In the genomic region with DNA sequence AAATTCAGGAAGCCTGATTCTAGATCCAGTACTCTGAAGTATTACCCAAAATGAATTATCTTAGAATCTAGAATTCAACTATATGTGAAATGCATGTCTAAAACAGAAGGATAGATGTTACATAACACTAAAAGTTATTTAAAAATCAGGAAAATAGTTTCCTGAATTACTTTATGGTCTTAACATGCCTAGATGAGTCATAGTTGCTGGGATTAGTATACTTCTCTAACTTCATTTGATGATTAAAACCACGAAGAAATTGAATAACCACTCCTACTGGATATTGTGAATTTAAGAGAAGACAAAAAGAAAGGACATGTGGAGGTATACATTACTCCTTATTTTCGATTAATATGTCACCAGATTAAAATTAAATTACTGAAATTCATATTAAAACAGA, we compare ENCODE assay signal across 16 cellular contexts.
DNase-seq lines count a peak whose midpoint lies in the region; FAIRE-seq and TF ChIP-seq lines count a peak whose summit lies in the region.
"Had no signal": no experiment of that assay in that cellular context is flagged by ENCODE, and none has a peak within 500 bp of the region (broad histone marks: within the 10 kb centered on the region; RNA-seq: fewer than 3 reads in every experiment).

No MANE protein-coding gene starts in this region.

- no peaks in the 10 kb centered on the region for H3K9me3 Mint-ChIP-seq in activated CD4-positive, alpha-beta memory T cell treated with anti-CD3 and anti-CD28 coated beads, Interleukin-2, amount 10 ng/mL, durations not matched to agents 7 days and 5 days

- no peaks in the 10 kb centered on the region for H3K79me2 ChIP-seq in keratinocyte (ENCODE audit: control insufficient read depth, insufficient read depth, low read length)

- no peak for FAIRE-seq in bronchial epithelial cell (lab: Jason Lieb, UNC)
- FAIRE-seq in keratinocyte (lab: Jason Lieb, UNC), result peak; percentile 20
- FAIRE-seq: D721Med had no signal

- H3K27ac ChIP-seq in keratinocyte (ENCODE audit: control insufficient read depth, insufficient read depth, low read length) (no peak overlapping the region), esophagus muscularis mucosa (replicated peaks in 1 of 4) (no peak overlapping the region), ascending aorta (no peak overlapping the region)
- H3K27ac ChIP-seq: right lobe of liver had no signal

- H3K4me3 ChIP-seq in AG10803 (ENCODE audit: low read length) (no peak overlapping the region), bronchial epithelial cell (ENCODE audit: low read depth, low read length) (no peak overlapping the region), keratinocyte (ENCODE audit: control insufficient read depth in 2 of 3, extremely low read depth in 1 of 3, insufficient read depth in 2 of 3, low read depth in 1 of 3, low read length in 3 of 3) (no peak overlapping the region), esophagus muscularis mucosa (no peak overlapping the region), ascending aorta (no peak overlapping the region)
- H3K4me3 ChIP-seq: lung, right lobe of liver had no signal

- H3K9me3 ChIP-seq in keratinocyte (ENCODE audit: control insufficient read depth, low read depth, low read length), result no peaks in the 10 kb centered on the region
- H3K9me3 ChIP-seq in esophagus muscularis mucosa, result no peaks in the 10 kb centered on the region
- no peaks in the 10 kb centered on the region for H3K9me3 ChIP-seq in ascending aorta
- H3K9me3 ChIP-seq: right lobe of liver had no signal

- no peak for TF ChIP-seq EP300 in esophagus muscularis mucosa (IDR thresholded peaks at IDR 0.05)

- no peak overlapping the region for H3K9ac ChIP-seq in keratinocyte (ENCODE audit: control insufficient read depth, extremely low read depth, insufficient read depth, low read length)

- H3K4me3 Mint-ChIP-seq in activated CD4-positive, alpha-beta memory T cell treated with anti-CD3 and anti-CD28 coated beads, Interleukin-2, amount 10 ng/mL, durations not matched to agents 7 days and 5 days, result no peak overlapping the region

- DNase-seq in AG10803 (ENCODE audit: low read depth) (peak; percentile 69), LHCN-M2 (ENCODE audit: low read depth) (peak; percentile 77), bronchial epithelial cell (ENCODE audit: low read depth) (peak; percentile 89), keratinocyte (ENCODE audit: low read depth, low spot score) (peak; percentile 23), esophagus muscularis mucosa (ENCODE audit: extremely low spot score) (no peak), ascending aorta (ENCODE audit: low spot score in 2 of 2) (no peak), iPS-NIHi11 (ENCODE audit: low spot score) (no peak)
- DNase-seq in activated CD4-positive, alpha-beta memory T cell treated with anti-CD3 and anti-CD28 coated beads, Interleukin-2, amount 10 ng/mL, durations not matched to agents 7 days and 5 days, result no peak
- DNase-seq: activated CD4-positive, CD25-positive, alpha-beta regulatory T cell; activated naive CD4-positive, alpha-beta T cell treated with Interleukin-2 at 50 U/mL for 16 hours; cerebellar nuclear complex; right lobe of liver; stimulated activated CD4-positive, alpha-beta T cell treated with anti-CD3 and anti-CD28 coated beads, Interleukin-2, amount 100 ng/mL, for 48 hours; stimulated activated CD8-positive, alpha-beta memory T cell treated with anti-CD3 and anti-CD28 coated beads, Interleukin-4, amount 100 ng/mL, for 48 hours had no signal

- dilution Hi-C loops in keratinocyte (cut with MboI; ENCODE audit: extremely low pct_ligation_motif_present, low sequenced_read_pairs), result no loop called here

- CTCF ChIA-PET in activated CD4-positive, alpha-beta memory T cell treated with anti-CD3 and anti-CD28 coated beads, Interleukin-2, amount 10 ng/mL, durations not matched to agents 7 days and 5 days (lab: Charles Lee), result no interaction called here

- no peak for TF ChIP-seq POLR2A in esophagus muscularis mucosa (IDR thresholded peaks at IDR 0.05; ENCODE audit: low read depth)

- no peak overlapping the region for H2AFZ ChIP-seq in keratinocyte (ENCODE audit: control insufficient read depth, low read length)

- H3K9me1 ChIP-seq in keratinocyte (ENCODE audit: control insufficient read depth, extremely low read depth, insufficient read depth, low read length), result no peaks in the 10 kb centered on the region

- 83% methylated on average over 2 of the region's 2 CpGs for WGBS in esophagus muscularis mucosa

- no peaks in the 10 kb centered on the region for H3K27me3 Mint-ChIP-seq in activated CD4-positive, alpha-beta memory T cell treated with anti-CD3 and anti-CD28 coated beads, Interleukin-2, amount 10 ng/mL, durations not matched to agents 7 days and 5 days

- intact Hi-C loops in esophagus muscularis mucosa (cut with DNase I) (no loop called here), ascending aorta (cut with DNase I) (no loop called here)

- no peaks in the 10 kb centered on the region for H4K20me1 ChIP-seq in keratinocyte (ENCODE audit: control insufficient read depth, extremely low read depth, insufficient read depth, low read length)

- H3K27ac Mint-ChIP-seq in activated CD4-positive, alpha-beta memory T cell treated with anti-CD3 and anti-CD28 coated beads, Interleukin-2, amount 10 ng/mL, durations not matched to agents 7 days and 5 days, result no peak overlapping the region

- TF ChIP-seq CTCF in AG10803 (conservative IDR thresholded peaks at IDR 0.05; ENCODE audit: low read length), result no peak
- TF ChIP-seq CTCF in bronchial epithelial cell (IDR thresholded peaks at IDR 0.05; ENCODE audit: insufficient read depth, low read length, severe bottlenecking), result no peak
- no peak for TF ChIP-seq CTCF in keratinocyte (optimal IDR thresholded peaks at IDR 0.05 in 1 of 3, IDR thresholded peaks at IDR 0.05 in 1 of 3, conservative IDR thresholded peaks at IDR 0.05 in 1 of 3; ENCODE audit: extremely low read depth in 1 of 3, insufficient read depth in 2 of 3, low read length in 3 of 3)
- no peak for TF ChIP-seq CTCF in esophagus muscularis mucosa (IDR thresholded peaks at IDR 0.05)
- no peak for TF ChIP-seq CTCF in ascending aorta (IDR thresholded peaks at IDR 0.05)

- no peaks in the 10 kb centered on the region for H3K36me3 ChIP-seq in bronchial epithelial cell (ENCODE audit: control insufficient read depth, insufficient read depth, low read length)
- peaks cover 0 to 12% of the 10 kb centered on the region in 2 experiments for H3K36me3 ChIP-seq in keratinocyte (ENCODE audit: control insufficient read depth in 2 of 2, extremely low read depth in 1 of 2, insufficient read depth in 2 of 2, low read length in 2 of 2)
- peaks cover 0 to 42% (median 20%) of the 10 kb centered on the region in 4 donors for H3K36me3 ChIP-seq in esophagus muscularis mucosa
- H3K36me3 ChIP-seq in ascending aorta, result peaks cover 4 to 18% of the 10 kb centered on the region in 2 donors
- H3K36me3 ChIP-seq: right lobe of liver had no signal

- H3K4me1 Mint-ChIP-seq in activated CD4-positive, alpha-beta memory T cell treated with anti-CD3 and anti-CD28 coated beads, Interleukin-2, amount 10 ng/mL, durations not matched to agents 7 days and 5 days, result peaks cover 23% of the 10 kb centered on the region

- POLR2A ChIA-PET in activated CD4-positive, alpha-beta memory T cell treated with anti-CD3 and anti-CD28 coated beads, Interleukin-2, amount 10 ng/mL, durations not matched to agents 7 days and 5 days (lab: Charles Lee), result no interaction called here

- H3K4me1 ChIP-seq in keratinocyte (ENCODE audit: control insufficient read depth, extremely low read depth, insufficient read depth, low read length), result peaks cover 10% of the 10 kb centered on the region
- peaks cover 0 to 2% (median 0%) of the 10 kb centered on the region in 4 donors for H3K4me1 ChIP-seq in esophagus muscularis mucosa
- H3K4me1 ChIP-seq in ascending aorta, result no peaks in the 10 kb centered on the region
- H3K4me1 ChIP-seq: right lobe of liver had no signal

- peaks cover 34% of the 10 kb centered on the region for H3K36me3 Mint-ChIP-seq in activated CD4-positive, alpha-beta memory T cell treated with anti-CD3 and anti-CD28 coated beads, Interleukin-2, amount 10 ng/mL, durations not matched to agents 7 days and 5 days (ENCODE audit: low read depth)

- peak overlapping the region; percentile 8 for H3K4me2 ChIP-seq in keratinocyte (ENCODE audit: control insufficient read depth, extremely low read depth, insufficient read depth, low read depth, low read length)

- H3K27me3 ChIP-seq in bronchial epithelial cell (ENCODE audit: control insufficient read depth, insufficient read depth, low read length), result no peaks in the 10 kb centered on the region
- H3K27me3 ChIP-seq in keratinocyte (ENCODE audit: control insufficient read depth, extremely low read depth, insufficient read depth, low read length), result no peaks in the 10 kb centered on the region
- no peaks in the 10 kb centered on the region for H3K27me3 ChIP-seq in esophagus muscularis mucosa
- H3K27me3 ChIP-seq in ascending aorta, result no peaks in the 10 kb centered on the region
- H3K27me3 ChIP-seq: right lobe of liver had no signal

Comparison
In these comparisons a context has a peak if more than half of its experiments do, and no peak if none do; other contexts are left out.
1. DNase-seq: peak in AG10803 (single experiment), LHCN-M2 (single experiment), bronchial epithelial cell (single experiment) and keratinocyte (single experiment); none in esophagus muscularis mucosa (single experiment), activated CD4-positive, alpha-beta memory T cell treated with anti-CD3 and anti-CD28 coated beads, Interleukin-2, amount 10 ng/mL, durations not matched to agents 7 days and 5 days (single experiment), ascending aorta (0 of 2) and iPS-NIHi11 (single experiment).